Comparison of ENCODE assay signal across 12 cellular contexts in genomic region chr7:47481656-47482012, GRCh38.
DNase-seq lines count a peak whose midpoint lies in the region; ATAC-seq and TF ChIP-seq lines count a peak whose summit lies in the region.
"Had no signal": no experiment of that assay in that cellular context is flagged by ENCODE, and none has a peak within 500 bp of the region (broad histone marks: within the 10 kb centered on the region; RNA-seq: fewer than 3 reads in every experiment).

No MANE protein-coding gene starts in this region.

- H3K27me3 ChIP-seq in mammary epithelial cell (ENCODE audit: insufficient read depth, low read length) (no peaks in the 10 kb centered on the region), transverse colon (no peaks in the 10 kb centered on the region)

- dilution Hi-C loops in mammary epithelial cell (cut with HindIII; ENCODE audit: low sequenced_read_pairs): no loop called here

- H3K36me3 ChIP-seq in mammary epithelial cell (ENCODE audit: insufficient read depth, low read length) (no peaks in the 10 kb centered on the region), transverse colon (no peaks in the 10 kb centered on the region)

- DNase-seq in activated CD4-positive, alpha-beta T cell treated with anti-CD3 and anti-CD28 coated beads, Interleukin-2, amount 10 ng/mL, durations not matched to agents 24 days and 14 days: no peak
- no peak for DNase-seq in activated CD4-positive, alpha-beta T cell treated with anti-CD3 and anti-CD28 coated beads for 48 hours
- DNase-seq in mammary epithelial cell: no peak
- DNase-seq in transverse colon: no peak
- DNase-seq in cerebellar nuclear complex (lab: John Stamatoyannopoulos, UW): no peak
- no peak for DNase-seq in NCI-H2227 treated with DMSO at 0.1 percent for 48 hours (lab: John Stamatoyannopoulos, UW)
- DNase-seq in left lobe of liver (ENCODE audit: low spot score): no peak
- DNase-seq: 8988T; activated naive CD4-positive, alpha-beta T cell; immature natural killer cell; NCI-H187 had no signal

- H3K36me3 Mint-ChIP-seq in activated CD4-positive, alpha-beta T cell treated with anti-CD3 and anti-CD28 coated beads, Interleukin-2, amount 10 ng/mL, durations not matched to agents 24 days and 14 days (ENCODE audit: low read depth): no peaks in the 10 kb centered on the region
- peaks cover 8% of the 10 kb centered on the region for H3K36me3 Mint-ChIP-seq in nephron (ENCODE audit: low read depth)
- H3K36me3 Mint-ChIP-seq: immature natural killer cell had no signal

- TF ChIP-seq EP300 in transverse colon (IDR thresholded peaks at IDR 0.05; ENCODE audit: low read depth): no peak

- H3K9me3 ChIP-seq in mammary epithelial cell (replicated peaks; ENCODE audit: insufficient read depth, low read length): no peaks in the 10 kb centered on the region
- no peaks in the 10 kb centered on the region for H3K9me3 ChIP-seq in transverse colon

- intact Hi-C loops in activated CD4-positive, alpha-beta T cell treated with anti-CD3 and anti-CD28 coated beads, Interleukin-2, amount 10 ng/mL, durations not matched to agents 24 days and 14 days (cut with micrococcal nuclease): loop anchor here (1.0 to 5.0 kb wide), 5 partner anchors 16 to 606 kb away; partner anchors contain the start of genes C7orf57 and UPP1
- intact Hi-C loops in mammary epithelial cell (cut with micrococcal nuclease): no loop called here
- intact Hi-C loops in transverse colon (cut with DNase I; ENCODE audit: low total_unique reads): no loop called here

- peaks cover 33% of the 10 kb centered on the region for H3K4me1 Mint-ChIP-seq in activated CD4-positive, alpha-beta T cell treated with anti-CD3 and anti-CD28 coated beads, Interleukin-2, amount 10 ng/mL, durations not matched to agents 24 days and 14 days
- H3K4me1 Mint-ChIP-seq in nephron: peaks cover 49% of the 10 kb centered on the region
- H3K4me1 Mint-ChIP-seq: immature natural killer cell had no signal

- H3K4me1 ChIP-seq in mammary epithelial cell (ENCODE audit: insufficient read depth, low read length) (peaks cover 17% of the 10 kb centered on the region), transverse colon (peaks cover 35 to 71% (median 58%) of the 10 kb centered on the region in 4 donors)

- H3K9ac ChIP-seq in mammary epithelial cell (ENCODE audit: insufficient read depth, low read length): no peak overlapping the region

- no peak overlapping the region for H2AFZ ChIP-seq in mammary epithelial cell (ENCODE audit: low read depth, low read length)

- peak overlapping the region; percentile 40 for H3K4me2 ChIP-seq in mammary epithelial cell (ENCODE audit: insufficient read depth, low read depth, low read length)

- H3K27me3 Mint-ChIP-seq in activated CD4-positive, alpha-beta T cell treated with anti-CD3 and anti-CD28 coated beads, Interleukin-2, amount 10 ng/mL, durations not matched to agents 24 days and 14 days: no peaks in the 10 kb centered on the region
- no peaks in the 10 kb centered on the region for H3K27me3 Mint-ChIP-seq in nephron (ENCODE audit: low read depth)

- in situ Hi-C loops in mammary epithelial cell (cut with MboI; ENCODE audit: low sequenced_read_pairs in 2 of 2): no loop called here
- in situ Hi-C loops in transverse colon (cut with MboI; ENCODE audit: low pct_ligation_motif_present in 1 of 4, low pct_unique_long_range_greater_than_20kb in 1 of 4, low sequenced_read_pairs in 3 of 4): no loop called here

- H3K27ac Mint-ChIP-seq in activated CD4-positive, alpha-beta T cell treated with anti-CD3 and anti-CD28 coated beads, Interleukin-2, amount 10 ng/mL, durations not matched to agents 24 days and 14 days: peak overlapping the region; percentile 86
- peak overlapping the region; percentile 48 to 70 (median 52) for H3K27ac Mint-ChIP-seq in nephron
- H3K27ac Mint-ChIP-seq: immature natural killer cell had no signal

- WGBS in mammary epithelial cell (ENCODE audit: low coverage, missing lambda C conversion rate): 82% methylated on average over 7 of the region's 7 CpGs
- WGBS in transverse colon (ENCODE audit: low coverage in 1 of 2), 2 donors: 93% methylated on average over 7 of the region's 7 CpGs; no CpG with 5 or more reads in 1 of the 2 donors

- H3K27ac ChIP-seq in mammary epithelial cell (ENCODE audit: insufficient read depth, low read depth, low read length) (no peak overlapping the region), transverse colon (peak overlapping the region; percentile 48 to 65 (median 62))

- BruUV-seq in mammary epithelial cell (replicated peaks; lab: Mats Ljungman, UMichigan): no TSS peak

- H4K20me1 ChIP-seq in mammary epithelial cell (ENCODE audit: insufficient read depth, low read length): no peaks in the 10 kb centered on the region

- TF ChIP-seq POLR2A in transverse colon (IDR thresholded peaks at IDR 0.05): no peak

- CTCF ChIA-PET in mammary epithelial cell (lab: Charles Lee; ENCODE audit: low non-redundant PET): no interaction called here

- H3K4me3 ChIP-seq in mammary epithelial cell (replicated peaks in 1 of 3; ENCODE audit: insufficient read depth in 1 of 3, low read depth in 2 of 3, low read length in 3 of 3): no peak overlapping the region
- no peak overlapping the region for H3K4me3 ChIP-seq in transverse colon

- TF ChIP-seq CTCF in mammary epithelial cell (conservative IDR thresholded peaks at IDR 0.05 in 1 of 2, IDR thresholded peaks at IDR 0.05 in 1 of 2; ENCODE audit: extremely low read depth in 1 of 2, insufficient read depth in 1 of 2, low read depth in 1 of 2, low read length in 2 of 2): no peak
- TF ChIP-seq CTCF in nephron (IDR thresholded peaks at IDR 0.05; ENCODE audit: unreplicated experiment in 3 of 3): no peak
- TF ChIP-seq CTCF in transverse colon (IDR thresholded peaks at IDR 0.05): no peak

- H3K79me2 ChIP-seq in mammary epithelial cell (ENCODE audit: insufficient read depth, low read length): peaks cover 7% of the 10 kb centered on the region

- H3K4me3 Mint-ChIP-seq in activated CD4-positive, alpha-beta T cell treated with anti-CD3 and anti-CD28 coated beads, Interleukin-2, amount 10 ng/mL, durations not matched to agents 24 days and 14 days: peak overlapping the region; percentile 58
- peak overlapping the region in 2 of 3 experiments; percentile 14 to 21 for H3K4me3 Mint-ChIP-seq in nephron
- H3K4me3 Mint-ChIP-seq: immature natural killer cell had no signal

- peaks cover 5% of the 10 kb centered on the region for H3K9me3 Mint-ChIP-seq in activated CD4-positive, alpha-beta T cell treated with anti-CD3 and anti-CD28 coated beads, Interleukin-2, amount 10 ng/mL, durations not matched to agents 24 days and 14 days
- H3K9me3 Mint-ChIP-seq in nephron: no peaks in the 10 kb centered on the region

- ATAC-seq in left lobe of liver: no peak
